ENCODE assay signal across 8 cellular contexts in the genomic region with DNA sequence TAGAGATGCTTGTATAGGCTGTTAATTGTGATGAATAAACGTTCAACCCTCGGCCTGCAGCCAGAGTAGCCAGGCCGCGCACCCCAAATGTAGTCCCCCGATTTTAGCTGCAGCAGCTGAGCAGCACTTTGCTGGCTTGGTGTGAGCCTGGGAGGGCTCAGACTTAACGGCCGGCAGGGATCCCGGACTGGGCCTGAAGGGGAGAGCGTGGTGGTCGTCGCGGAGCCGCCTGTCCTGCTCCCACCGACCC. TPM values are rescaled to one million over a fixed set of nuclear protein-coding genes. Genes with fewer than 3 reads are reported as not detected.
DNase-seq lines count a peak whose midpoint lies in the region; ATAC-seq, FAIRE-seq and TF ChIP-seq lines count a peak whose summit lies in the region.

No MANE protein-coding gene starts in this region.

- FAIRE-seq in HTR-8/SVneo (lab: Jason Lieb, UNC), result no peak

- H3K36me3 Mint-ChIP-seq in effector memory CD8-positive, alpha-beta T cell (ENCODE audit: insufficient read depth), result peaks cover 37% of the 10 kb centered on the region
- peaks cover 35% of the 10 kb centered on the region for H3K36me3 Mint-ChIP-seq in nephron progenitor cell (ENCODE audit: low read depth)

- H3K9me3 Mint-ChIP-seq in effector memory CD8-positive, alpha-beta T cell, result no peaks in the 10 kb centered on the region
- no peaks in the 10 kb centered on the region for H3K9me3 Mint-ChIP-seq in nephron progenitor cell

- no peaks in the 10 kb centered on the region for H3K9me2 ChIP-seq in MM.1S (replicated peaks; ENCODE audit: insufficient read depth, low read length)

- H3F3A ChIP-seq in MM.1S (ENCODE audit: insufficient read depth, low read length), result no peaks in the 10 kb centered on the region

- H3K4me1 ChIP-seq in BE2C (peaks cover 3% of the 10 kb centered on the region; the same call in 1 of the 2 replicates), MM.1S (ENCODE audit: low read length) (no peaks in the 10 kb centered on the region)

- no peak overlapping the region for H3K27ac ChIP-seq in MM.1S (ENCODE audit: low read length)

- H3K27me3 ChIP-seq in BE2C (no peaks in the 10 kb centered on the region), MM.1S (replicated peaks; ENCODE audit: insufficient read depth, low read length) (no peaks in the 10 kb centered on the region)

- TF ChIP-seq CTCF in BE2C (IDR thresholded peaks at IDR 0.05; ENCODE audit: low read depth, low read length), result no peak
- no peak for TF ChIP-seq CTCF in MM.1S (IDR thresholded peaks at IDR 0.05; ENCODE audit: low read length)
- TF ChIP-seq CTCF in nephron progenitor cell (IDR thresholded peaks at IDR 0.05), result no peak

- H3K79me2 ChIP-seq in MM.1S (ENCODE audit: low read length), result no peaks in the 10 kb centered on the region

- H3K4me3 Mint-ChIP-seq in effector memory CD8-positive, alpha-beta T cell, result peak overlapping the region; percentile 61 to 77
- H3K4me3 Mint-ChIP-seq in nephron progenitor cell, result peak overlapping the region; percentile 94

- no peaks in the 10 kb centered on the region for H4K20me1 ChIP-seq in MM.1S (ENCODE audit: insufficient read depth, low read length)

- peak overlapping the region; percentile 93 for H3K4me2 ChIP-seq in MM.1S (ENCODE audit: low read depth, low read length)

- H3K27me3 Mint-ChIP-seq in effector memory CD8-positive, alpha-beta T cell, result peaks cover 6 to 12% of the 10 kb centered on the region in 2 donors
- H3K27me3 Mint-ChIP-seq in nephron progenitor cell (ENCODE audit: low read depth, poor library complexity), result peaks cover 6% of the 10 kb centered on the region

- DNase-seq in BE2C (no peak), MM.1S (no peak), nephron progenitor cell (no peak), DMS79 (lab: John Stamatoyannopoulos, UW) (no peak), HTR-8/SVneo (ENCODE audit: insufficient read length, low spot score) (no peak)
- no peak for DNase-seq in effector memory CD8-positive, alpha-beta T cell
- DNase-seq in stimulated activated CD4-positive, alpha-beta T cell treated with anti-CD3 and anti-CD28 coated beads, Interleukin-2, amount 100 ng/mL, for 24 hours, result no peak

- H2AFZ ChIP-seq in MM.1S (ENCODE audit: low read length), result peak overlapping the region; percentile 11; the same call in 1 of the 2 replicates

- peak overlapping the region; percentile 69 to 78 for H3K27ac Mint-ChIP-seq in effector memory CD8-positive, alpha-beta T cell
- H3K27ac Mint-ChIP-seq in nephron progenitor cell, result peak overlapping the region; percentile 98

- no peak for ATAC-seq in effector memory CD8-positive, alpha-beta T cell (replicated peaks)
- no peak for ATAC-seq in GM19452 (IDR thresholded peaks at IDR 0.05; ENCODE audit: unreplicated experiment)

- H3K9me3 ChIP-seq in BE2C (no peaks in the 10 kb centered on the region), MM.1S (replicated peaks; ENCODE audit: insufficient read depth, low read length) (no peaks in the 10 kb centered on the region)

- H3K9ac ChIP-seq in MM.1S (ENCODE audit: low read length), result peak overlapping the region; percentile 71

- peak overlapping the region; percentile 72 for H3K4me3 ChIP-seq in BE2C (ENCODE audit: low read depth, low read length)
- peak overlapping the region; percentile 69 for H3K4me3 ChIP-seq in MM.1S (ENCODE audit: low read length)

- H3K36me3 ChIP-seq in BE2C (peaks cover 28% of the 10 kb centered on the region), MM.1S (replicated peaks; ENCODE audit: insufficient read depth, low read length) (no peaks in the 10 kb centered on the region; the same call in 1 of the 2 replicates)

- H3K4me1 Mint-ChIP-seq in effector memory CD8-positive, alpha-beta T cell (ENCODE audit: low read depth in 2 of 2), result peaks cover 21 to 33% of the 10 kb centered on the region in 2 donors
- H3K4me1 Mint-ChIP-seq in nephron progenitor cell, result peaks cover 50% of the 10 kb centered on the region

RNA-seq across cellular contexts. Expression of a gene that starts 11.9 kb away (rescaled TPM):
- 39.3 TPM for polyA plus RNA-seq in BE2C (2012; ENCODE audit: insufficient read depth, insufficient read length, low read depth)

RNA-seq across cellular contexts. Expression of a gene that starts 12.9 kb away (rescaled TPM):
- 215 TPM for polyA plus RNA-seq in BE2C (2012; ENCODE audit: insufficient read depth, insufficient read length, low read depth)

RNA-seq across cellular contexts. Expression of a gene that starts 13.2 kb away (rescaled TPM):
- 5.5 TPM for polyA plus RNA-seq in BE2C (2012; ENCODE audit: insufficient read depth, insufficient read length, low read depth)

RNA-seq across cellular contexts. Expression of a gene that starts 26.8 kb away (rescaled TPM):
- polyA plus RNA-seq in BE2C (2012; ENCODE audit: insufficient read depth, insufficient read length, low read depth), result 50.9 TPM
